Comparison of ENCODE assay signal across 7 cellular contexts in genomic region chr4:78864405-78865024, GRCh38.
A peak's percentile ranks its signal among the peaks of the same experiment; 100 is the strongest.
DNase-seq lines count a peak whose midpoint lies in the region; ATAC-seq, FAIRE-seq and TF ChIP-seq lines count a peak whose summit lies in the region.

No MANE protein-coding gene starts in this region.

- H3K9me3 ChIP-seq in osteoblast (ENCODE audit: low read depth, low read length): no peaks in the 10 kb centered on the region

- no peaks in the 10 kb centered on the region for H3K79me2 ChIP-seq in osteoblast (ENCODE audit: insufficient read depth, low read length)

- DNase-seq in GM06990 (ENCODE audit: extremely low read depth, insufficient read length) (peak; percentile 51), NCI-H2081 (lab: John Stamatoyannopoulos, UW) (peak; percentile 50 to 59), fibroblast of villous mesenchyme (ENCODE audit: low read depth) (peak; percentile 89), osteoblast (ENCODE audit: insufficient read length, low spot score, missing footprints) (peak; percentile 58), ecto neural progenitor cell (ENCODE audit: low spot score) (no peak)

- peak; percentile 54 for ATAC-seq in HG02798 (IDR thresholded peaks at IDR 0.05; ENCODE audit: poor library complexity, unreplicated experiment)

- no peaks in the 10 kb centered on the region for H3K4me1 ChIP-seq in osteoblast (ENCODE audit: insufficient read depth, low read length)

- no peak overlapping the region for H3K4me2 ChIP-seq in osteoblast (ENCODE audit: insufficient read depth, low read length)

- H4K20me1 ChIP-seq in osteoblast (ENCODE audit: insufficient read depth, low read length): no peaks in the 10 kb centered on the region

- H3K4me3 ChIP-seq in GM06990 (replicated peaks; ENCODE audit: low read depth, low read length): no peak overlapping the region
- no peak overlapping the region for H3K4me3 ChIP-seq in fibroblast of villous mesenchyme (ENCODE audit: low read depth, low read length)
- H3K4me3 ChIP-seq in osteoblast (ENCODE audit: insufficient read depth, low read length): no peak overlapping the region

- TF ChIP-seq CTCF in GM06990 (IDR thresholded peaks at IDR 0.05; ENCODE audit: insufficient read depth, low read length, poor library complexity, severe bottlenecking) (peak; percentile 64), fibroblast of villous mesenchyme (IDR thresholded peaks at IDR 0.05; ENCODE audit: insufficient read depth, low read depth, low read length) (peak; percentile 69), osteoblast (IDR thresholded peaks at IDR 0.05; ENCODE audit: extremely low read depth, low read depth, low read length) (peak; percentile 69)

- no peak overlapping the region for H2AFZ ChIP-seq in osteoblast (ENCODE audit: low read length)

- H3K27me3 ChIP-seq in GM06990 (replicated peaks; ENCODE audit: control insufficient read depth, insufficient read depth, low read length): no peaks in the 10 kb centered on the region
- no peaks in the 10 kb centered on the region for H3K27me3 ChIP-seq in osteoblast (ENCODE audit: insufficient read depth, low read length)

- FAIRE-seq in TTC549 (lab: Jason Lieb, UNC): peak; percentile 88

- H3K36me3 ChIP-seq in GM06990 (ENCODE audit: control insufficient read depth, insufficient read depth, low read length): no peaks in the 10 kb centered on the region; the same call in none of the 2 replicates
- peaks cover 15% of the 10 kb centered on the region for H3K36me3 ChIP-seq in osteoblast (ENCODE audit: insufficient read depth, low read length)

- H3K27ac ChIP-seq in osteoblast (ENCODE audit: low read depth, low read length): no peak overlapping the region
